ENCODE assay signal across 8 cellular contexts in the genomic region with DNA sequence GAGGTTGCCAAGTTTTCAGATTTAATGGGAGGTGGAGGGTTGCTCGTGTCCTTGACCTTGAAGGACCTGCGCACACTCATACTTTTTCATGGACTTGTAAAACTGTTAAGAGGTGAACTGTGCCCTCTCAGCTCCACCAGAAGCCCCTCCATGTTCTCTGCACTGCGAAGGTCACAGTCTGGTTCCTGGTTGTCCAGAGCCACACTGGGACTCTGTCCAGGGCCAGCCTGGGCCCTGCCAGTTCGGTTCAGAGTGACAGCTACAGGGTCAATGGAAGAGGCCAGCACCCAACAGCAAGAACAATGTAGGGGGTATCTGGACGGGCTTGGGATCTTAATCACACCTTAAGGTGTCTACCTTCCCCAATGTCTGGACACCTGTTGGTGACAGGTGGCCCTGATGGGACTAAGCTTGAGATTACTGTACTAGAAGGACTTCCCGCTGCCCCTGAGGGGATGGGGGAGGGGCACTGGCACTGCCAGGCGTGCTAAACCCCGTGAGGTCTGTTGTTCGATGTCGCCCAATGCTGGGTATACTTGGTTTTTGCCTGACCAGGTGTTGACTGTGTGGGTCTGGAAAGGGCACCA. TPM values are rescaled to one million over a fixed set of nuclear protein-coding genes. Genes with fewer than 3 reads are reported as not detected.
DNase-seq lines count a peak whose midpoint lies in the region; ATAC-seq, FAIRE-seq and TF ChIP-seq lines count a peak whose summit lies in the region.
"Had no signal": no experiment of that assay in that cellular context is flagged by ENCODE, and none has a peak within 500 bp of the region (broad histone marks: within the 10 kb centered on the region; RNA-seq: fewer than 3 reads in every experiment).

No MANE protein-coding gene starts in this region.

- no peaks in the 10 kb centered on the region for H4K20me1 ChIP-seq in HepG2 (ENCODE audit: insufficient read depth, low read length)

- TF ChIP-seq POLR2A in body of pancreas (IDR thresholded peaks at IDR 0.05) (no peak), HepG2 (IDR thresholded peaks at IDR 0.05; ENCODE audit: insufficient read depth in 1 of 2, low read depth in 2 of 2, low read length in 2 of 2) (no peak)

- in situ Hi-C loops in HepG2 (cut with HindIII; ENCODE audit: extremely low pct_ligation_motif_present, low pct_unique_long_range_greater_than_20kb), result no loop called here

- H3K4me1 ChIP-seq in body of pancreas, result peaks cover 26% of the 10 kb centered on the region
- H3K4me1 ChIP-seq in HepG2 (ENCODE audit: insufficient read depth, low read length), result peaks cover 24% of the 10 kb centered on the region

- POLR2A ChIA-PET in HepG2 (lab: Yijun Ruan, JAX), result no interaction called here

- H3K4me2 ChIP-seq in HepG2 (ENCODE audit: low read depth, low read length), result peak overlapping the region; percentile 57

- TF ChIP-seq CTCF in body of pancreas (IDR thresholded peaks at IDR 0.05) (no peak), HepG2 (CRISPR knock-in tag; IDR thresholded peaks at IDR 0.05) (no peak)

- no peak for TF ChIP-seq RAD21 in HepG2 (CRISPR knock-in tag; IDR thresholded peaks at IDR 0.05)

- H3K9me3 ChIP-seq in body of pancreas (no peaks in the 10 kb centered on the region), HepG2 (ENCODE audit: low read length) (no peaks in the 10 kb centered on the region)

- H2AFZ ChIP-seq in HepG2 (ENCODE audit: low read length), result no peak overlapping the region

- H3K27me3 Mint-ChIP-seq in stimulated activated naive CD8-positive, alpha-beta T cell treated with anti-CD3 and anti-CD28 coated beads, Interleukin-15, Interleukin-2, amounts not matched to agents 100 ng/mL and 50 ng/mL, for 24 hours, result no peaks in the 10 kb centered on the region

- CTCF ChIA-PET in HepG2 (lab: Yijun Ruan, JAX; ENCODE audit: low intra/inter-chr PET ratio, low total read pairs), result no interaction called here

- WGBS in body of pancreas, 2 donors, result 45 to 49% methylated on average over 9 to 10 of the region's 10 CpGs
- 52% methylated on average over 7 of the region's 10 CpGs for WGBS in HepG2 (ENCODE audit: low lambda C conversion rate)

- H3K36me3 ChIP-seq in body of pancreas (replicated peaks in 1 of 2; ENCODE audit: insufficient read depth in 1 of 2, low read depth in 2 of 2), result no peaks in the 10 kb centered on the region
- no peaks in the 10 kb centered on the region for H3K36me3 ChIP-seq in HepG2 (replicated peaks in 1 of 2; ENCODE audit: control insufficient read depth in 1 of 2, insufficient read depth in 2 of 2, low read length in 2 of 2)

- H3K9me3 Mint-ChIP-seq in stimulated activated naive CD8-positive, alpha-beta T cell treated with anti-CD3 and anti-CD28 coated beads, Interleukin-15, Interleukin-2, amounts not matched to agents 100 ng/mL and 50 ng/mL, for 24 hours, result no peaks in the 10 kb centered on the region

- H3K27me3 ChIP-seq in body of pancreas (no peaks in the 10 kb centered on the region), HepG2 (ENCODE audit: control insufficient read depth in 1 of 2, insufficient read depth in 2 of 2, low read length in 2 of 2) (peaks cover 0 to 9% of the 10 kb centered on the region in 2 experiments; a peak in 2 of 5 replicates)

- no peaks in the 10 kb centered on the region for H3K79me2 ChIP-seq in HepG2 (ENCODE audit: insufficient read depth, low read length)

- DNase-seq in NCI-H69 (lab: John Stamatoyannopoulos, UW) (peak; percentile 4), body of pancreas (peak; percentile 13 to 40 (median 20)), HepG2 (ENCODE audit: low spot score) (no peak), T1000 (lab: John Stamatoyannopoulos, UW) (no peak), kidney tubule cell (ENCODE audit: low spot score) (no peak)

- no peaks in the 10 kb centered on the region for H3K36me3 Mint-ChIP-seq in stimulated activated naive CD8-positive, alpha-beta T cell treated with anti-CD3 and anti-CD28 coated beads, Interleukin-15, Interleukin-2, amounts not matched to agents 100 ng/mL and 50 ng/mL, for 24 hours (ENCODE audit: low read depth)

- TF ChIP-seq EP300 in HepG2 (IDR thresholded peaks at IDR 0.05; ENCODE audit: low read depth in 2 of 2, low read length in 2 of 2) (no peak), HepG2 (CRISPR knock-in tag; IDR thresholded peaks at IDR 0.05; ENCODE audit: borderline replicate concordance) (no peak)

- peaks cover 54% of the 10 kb centered on the region for H3K4me1 Mint-ChIP-seq in stimulated activated naive CD8-positive, alpha-beta T cell treated with anti-CD3 and anti-CD28 coated beads, Interleukin-15, Interleukin-2, amounts not matched to agents 100 ng/mL and 50 ng/mL, for 24 hours (ENCODE audit: low read depth)

- H3K4me3 Mint-ChIP-seq in stimulated activated naive CD8-positive, alpha-beta T cell treated with anti-CD3 and anti-CD28 coated beads, Interleukin-15, Interleukin-2, amounts not matched to agents 100 ng/mL and 50 ng/mL, for 24 hours, result peak overlapping the region; percentile 84

- H3K27ac ChIP-seq in body of pancreas, result peak overlapping the region in 3 of 4 donors; percentile 19 to 60 (median 46)
- no peak overlapping the region for H3K27ac ChIP-seq in HepG2 (ENCODE audit: extremely low read length, insufficient read depth, low read length)

- no TSS peak for BruUV-seq in HepG2 (replicated peaks; lab: Mats Ljungman, UMichigan)

- H3K9ac ChIP-seq in HepG2 (ENCODE audit: insufficient read depth, low read depth, low read length), result no peak overlapping the region

- ATAC-seq in body of pancreas (peak; percentile 36), HepG2 (peak; percentile 53)
- ATAC-seq in activated CD4-positive, CD25-positive, alpha-beta regulatory T cell treated with anti-CD3 and anti-CD28 coated beads, Interleukin-2, amount 50 U/mL, for 24 hours, result no peak

- no peak for FAIRE-seq in HepG2 (lab: Jason Lieb, UNC)

- intact Hi-C loops in body of pancreas (cut with DNase I) (no loop called here), HepG2 (cut with micrococcal nuclease; ENCODE audit: unreplicated experiment) (no loop called here)

- no peak overlapping the region for H3K4me3 ChIP-seq in body of pancreas
- peak overlapping the region in 1 of 3 experiments; percentile 34; a peak in 1 of 6 replicates for H3K4me3 ChIP-seq in HepG2 (replicated peaks in 1 of 3; ENCODE audit: insufficient read depth in 1 of 3, low read depth in 2 of 3, low read length in 3 of 3)

- H3K27ac Mint-ChIP-seq in stimulated activated naive CD8-positive, alpha-beta T cell treated with anti-CD3 and anti-CD28 coated beads, Interleukin-15, Interleukin-2, amounts not matched to agents 100 ng/mL and 50 ng/mL, for 24 hours, result peak overlapping the region; percentile 99

TF ChIP-seq in HepG2, 621 proteins besides CTCF, POLR2A, EP300 and RAD21 (continues in another document):
- TF ChIP-seq KDM5A (IDR thresholded peaks at IDR 0.05; ENCODE audit: borderline replicate concordance, low read length) (no peak), ZNF558 (CRISPR knock-in tag; IDR thresholded peaks at IDR 0.05; ENCODE audit: borderline replicate concordance) (no peak), POLR2AphosphoS5 (IDR thresholded peaks at IDR 0.05; ENCODE audit: low read depth, low read length) (no peak), ZNF367 (CRISPR knock-in tag; IDR thresholded peaks at IDR 0.05; ENCODE audit: borderline replicate concordance) (no peak)

RNA-seq across cellular contexts. Expression of gene GRK7, which starts 34.7 kb away (rescaled TPM):
- total RNA-seq in body of pancreas, result not detected
- not detected in 2 replicates for total RNA-seq in HepG2 (2016; rRNA removed; fragmentation: Illumina TruSeq; extraction: Trizol)
- not detected in 2 replicates for total RNA-seq in HepG2 (2016; cell fraction: cytosol; rRNA removed; fragmentation: Illumina TruSeq; extraction: Trizol; ENCODE audit: low read depth)
- total RNA-seq in HepG2 (2016; cell fraction: insoluble cytoplasmic fraction; rRNA removed; fragmentation: Illumina TruSeq; extraction: Trizol), result not detected in 2 replicates
- total RNA-seq in HepG2 (2016; cell fraction: membrane; rRNA removed; fragmentation: Illumina TruSeq; extraction: Trizol), result not detected in 2 replicates
- not detected in 2 replicates for total RNA-seq in HepG2 (2016; cell fraction: nucleus; rRNA removed; fragmentation: Illumina TruSeq; extraction: Trizol)
- not detected in 2 replicates for polyA plus RNA-seq in HepG2 (2011; rRNA removed)
- not detected in 2 replicates for polyA plus RNA-seq in HepG2 (2011; cell fraction: cytosol; rRNA removed)
- not detected in 2 replicates for polyA plus RNA-seq in HepG2 (2011; cell fraction: nucleus; rRNA removed)
- polyA plus RNA-seq in HepG2 (2012), result not detected in 2 replicates
- polyA plus RNA-seq in HepG2 (2016; cell fraction: cytosol; fragmentation: Illumina TruSeq; extraction: Trizol; ENCODE audit: low read depth), result not detected in 2 replicates
- not detected in 2 replicates for polyA plus RNA-seq in HepG2 (2016; cell fraction: insoluble cytoplasmic fraction; fragmentation: Illumina TruSeq; extraction: Trizol; ENCODE audit: low read depth)
- not detected in 2 replicates for polyA plus RNA-seq in HepG2 (2016; cell fraction: membrane; fragmentation: Illumina TruSeq; extraction: Trizol; ENCODE audit: low read depth)
- not detected in 2 replicates for polyA plus RNA-seq in HepG2 (2016; cell fraction: nucleus; fragmentation: Illumina TruSeq; extraction: Trizol; ENCODE audit: insufficient read depth, low read depth)
- 0.05 TPM in 1 of 2 replicates, not detected in the other for polyA minus RNA-seq in HepG2 (2011; rRNA and poly(A)+ RNA removed; ENCODE audit: low replicate concordance)
- not detected in 2 replicates for polyA minus RNA-seq in HepG2 (2011; cell fraction: cytosol; rRNA and poly(A)+ RNA removed)
- not detected in 2 replicates for polyA minus RNA-seq in HepG2 (2011; cell fraction: nucleus; rRNA and poly(A)+ RNA removed)
- total RNA-seq: NCI-H460 had no signal

RNA-seq across cellular contexts. Expression of gene RNF7, which starts 59.8 kb away (rescaled TPM):
- total RNA-seq in body of pancreas (10 to 100 TPM; 12.5 to 61.2 TPM), HepG2 (2016; rRNA removed; fragmentation: Illumina TruSeq; extraction: Trizol) (94.7 and 102 TPM in 2 replicates)
- 237 and 254 TPM in 2 replicates for total RNA-seq in HepG2 (2016; cell fraction: cytosol; rRNA removed; fragmentation: Illumina TruSeq; extraction: Trizol; ENCODE audit: low read depth)
- 97.5 and 99.9 TPM in 2 replicates for total RNA-seq in HepG2 (2016; cell fraction: insoluble cytoplasmic fraction; rRNA removed; fragmentation: Illumina TruSeq; extraction: Trizol)
- total RNA-seq in HepG2 (2016; cell fraction: membrane; rRNA removed; fragmentation: Illumina TruSeq; extraction: Trizol), result 254 and 267 TPM in 2 replicates
- 38.0 and 46.0 TPM in 2 replicates for total RNA-seq in HepG2 (2016; cell fraction: nucleus; rRNA removed; fragmentation: Illumina TruSeq; extraction: Trizol)
- polyA plus RNA-seq in HepG2 (2011; rRNA removed), result 51.6 and 66.4 TPM in 2 replicates
- 79.3 and 107 TPM in 2 replicates for polyA plus RNA-seq in HepG2 (2011; cell fraction: cytosol; rRNA removed)
- 10.7 and 18.5 TPM in 2 replicates for polyA plus RNA-seq in HepG2 (2011; cell fraction: nucleus; rRNA removed)
- 84.0 and 95.6 TPM in 2 replicates for polyA plus RNA-seq in HepG2 (2012)
- polyA plus RNA-seq in HepG2 (2016; cell fraction: cytosol; fragmentation: Illumina TruSeq; extraction: Trizol; ENCODE audit: low read depth), result 355 and 363 TPM in 2 replicates
- polyA plus RNA-seq in HepG2 (2016; cell fraction: insoluble cytoplasmic fraction; fragmentation: Illumina TruSeq; extraction: Trizol; ENCODE audit: low read depth), result 109 and 111 TPM in 2 replicates
- 266 and 280 TPM in 2 replicates for polyA plus RNA-seq in HepG2 (2016; cell fraction: membrane; fragmentation: Illumina TruSeq; extraction: Trizol; ENCODE audit: low read depth)
- 65.3 and 74.1 TPM in 2 replicates for polyA plus RNA-seq in HepG2 (2016; cell fraction: nucleus; fragmentation: Illumina TruSeq; extraction: Trizol; ENCODE audit: insufficient read depth, low read depth)
- 16.0 and 16.9 TPM in 2 replicates for polyA minus RNA-seq in HepG2 (2011; rRNA and poly(A)+ RNA removed; ENCODE audit: low replicate concordance)
- 12.8 and 20.9 TPM in 2 replicates for polyA minus RNA-seq in HepG2 (2011; cell fraction: cytosol; rRNA and poly(A)+ RNA removed)
- polyA minus RNA-seq in HepG2 (2011; cell fraction: nucleus; rRNA and poly(A)+ RNA removed), result 13.5 and 25.4 TPM in 2 replicates

Comparison
In these comparisons a context has a peak if more than half of its experiments do, and no peak if none do; other contexts are left out.
1. DNase-seq: peak in NCI-H69 (single experiment) and body of pancreas (4 of 4); none in HepG2 (single experiment), T1000 (single experiment) and kidney tubule cell (single experiment).
2. ATAC-seq: peak in body of pancreas (single experiment) and HepG2 (single experiment); none in activated CD4-positive, CD25-positive, alpha-beta regulatory T cell treated with anti-CD3 and anti-CD28 coated beads, Interleukin-2, amount 50 U/mL, for 24 hours (0 of 2).